Comparison of ENCODE assay signal across 9 cellular contexts in genomic region chr19:1360818-1361461, GRCh38. TPM values are rescaled to one million over a fixed set of nuclear protein-coding genes. Genes with fewer than 3 reads are reported as not detected.
DNase-seq lines count a peak whose midpoint lies in the region; ATAC-seq and TF ChIP-seq lines count a peak whose summit lies in the region.
"Had no signal": no experiment of that assay in that cellular context is flagged by ENCODE, and none has a peak within 500 bp of the region (broad histone marks: within the 10 kb centered on the region; RNA-seq: fewer than 3 reads in every experiment).

No MANE protein-coding gene starts in this region.

- peaks cover 46% of the 10 kb centered on the region for H3K36me3 Mint-ChIP-seq in activated CD8-positive, alpha-beta T cell treated with anti-CD3 and anti-CD28 coated beads for 36 hours (ENCODE audit: low read depth)
- H3K36me3 Mint-ChIP-seq in stimulated activated naive B cell treated with anti-CD40 and anti-IgM and Interleukin-4, amounts not matched to agents 10 μg/mL and 1 μg/mL and 100 μg/mL, for 72 hours: peaks cover 48 to 77% of the 10 kb centered on the region in 2 donors

- DNase-seq in EH (ENCODE audit: low read depth) (peak; percentile 90), RPMI7951 (ENCODE audit: low read depth) (peak; percentile 94), fibroblast of the conjunctiva (ENCODE audit: low read depth) (peak; percentile 51), ovary (peak; percentile 79 to 95 (median 91)), COLO668 (lab: John Stamatoyannopoulos, UW; ENCODE audit: unreplicated experiment) (no peak)
- DNase-seq in activated CD8-positive, alpha-beta T cell treated with anti-CD3 and anti-CD28 coated beads for 36 hours: no peak
- DNase-seq in stimulated activated naive B cell treated with anti-CD40 and anti-IgM and Interleukin-4, amounts not matched to agents 10 μg/mL and 1 μg/mL and 100 μg/mL, for 72 hours: no peak

- H3K9me3 Mint-ChIP-seq in activated CD8-positive, alpha-beta T cell treated with anti-CD3 and anti-CD28 coated beads for 36 hours: no peaks in the 10 kb centered on the region
- H3K9me3 Mint-ChIP-seq in stimulated activated naive B cell treated with anti-CD40 and anti-IgM and Interleukin-4, amounts not matched to agents 10 μg/mL and 1 μg/mL and 100 μg/mL, for 72 hours: no peaks in the 10 kb centered on the region

- 1 to 6% (median 6%) methylated on average over 31 of the region's 31 CpGs for WGBS in ovary, 3 donors

- peak overlapping the region; percentile 15 for H3K4me3 ChIP-seq in ovary

- no peak for TF ChIP-seq POLR2A in ovary (IDR thresholded peaks at IDR 0.05)

- CTCF ChIA-PET in activated CD8-positive, alpha-beta T cell treated with anti-CD3 and anti-CD28 coated beads for 36 hours (lab: Charles Lee): no interaction called here

- no peaks in the 10 kb centered on the region for H3K27me3 Mint-ChIP-seq in activated CD8-positive, alpha-beta T cell treated with anti-CD3 and anti-CD28 coated beads for 36 hours
- no peaks in the 10 kb centered on the region for H3K27me3 Mint-ChIP-seq in stimulated activated naive B cell treated with anti-CD40 and anti-IgM and Interleukin-4, amounts not matched to agents 10 μg/mL and 1 μg/mL and 100 μg/mL, for 72 hours
- H3K27me3 Mint-ChIP-seq: activated naive CD8-positive, alpha-beta T cell had no signal

- no peak overlapping the region for H3K27ac Mint-ChIP-seq in activated CD8-positive, alpha-beta T cell treated with anti-CD3 and anti-CD28 coated beads for 36 hours
- no peak overlapping the region for H3K27ac Mint-ChIP-seq in stimulated activated naive B cell treated with anti-CD40 and anti-IgM and Interleukin-4, amounts not matched to agents 10 μg/mL and 1 μg/mL and 100 μg/mL, for 72 hours
- H3K27ac Mint-ChIP-seq: activated naive CD8-positive, alpha-beta T cell had no signal

- H3K36me3 ChIP-seq in ovary: no peaks in the 10 kb centered on the region

- H3K27ac ChIP-seq in ovary: peak overlapping the region; percentile 55 to 62

- H3K9me3 ChIP-seq in ovary: no peaks in the 10 kb centered on the region

- H3K4me3 Mint-ChIP-seq in activated CD8-positive, alpha-beta T cell treated with anti-CD3 and anti-CD28 coated beads for 36 hours: no peak overlapping the region
- peak overlapping the region in 1 of 2 donors; percentile 25 for H3K4me3 Mint-ChIP-seq in stimulated activated naive B cell treated with anti-CD40 and anti-IgM and Interleukin-4, amounts not matched to agents 10 μg/mL and 1 μg/mL and 100 μg/mL, for 72 hours
- H3K4me3 Mint-ChIP-seq: activated naive CD8-positive, alpha-beta T cell had no signal

- no peak for TF ChIP-seq CTCF in ovary (IDR thresholded peaks at IDR 0.05)
- no peak for TF ChIP-seq CTCF in activated CD8-positive, alpha-beta T cell treated with anti-CD3 and anti-CD28 coated beads for 36 hours (IDR thresholded peaks at IDR 0.05)

- intact Hi-C loops in ovary (cut with DNase I): no loop called here
- intact Hi-C loops in activated CD8-positive, alpha-beta T cell treated with anti-CD3 and anti-CD28 coated beads for 36 hours (cut with micrococcal nuclease): loop anchor here (10.0 kb wide), 1 partner anchor 86 kb away; the partner anchor contains the start of gene FAM174C

- TF ChIP-seq EP300 in ovary (IDR thresholded peaks at IDR 0.05): no peak

- peaks cover 26% of the 10 kb centered on the region for H3K4me1 ChIP-seq in ovary (ENCODE audit: insufficient read depth)

- H3K4me1 Mint-ChIP-seq in activated CD8-positive, alpha-beta T cell treated with anti-CD3 and anti-CD28 coated beads for 36 hours (ENCODE audit: low read depth): peaks cover 40% of the 10 kb centered on the region
- peaks cover 31 to 50% of the 10 kb centered on the region in 2 donors for H3K4me1 Mint-ChIP-seq in stimulated activated naive B cell treated with anti-CD40 and anti-IgM and Interleukin-4, amounts not matched to agents 10 μg/mL and 1 μg/mL and 100 μg/mL, for 72 hours

- POLR2A ChIA-PET in activated CD8-positive, alpha-beta T cell treated with anti-CD3 and anti-CD28 coated beads for 36 hours (lab: Charles Lee): interaction anchor here (1.6 kb wide), 1 partner anchor 22 kb away, joined by 3 read pairs; no protein-coding TSS in a partner anchor

- no peak for ATAC-seq in activated CD8-positive, alpha-beta T cell treated with anti-CD3 and anti-CD28 coated beads for 36 hours
- ATAC-seq in stimulated activated naive B cell treated with anti-CD40 and anti-IgM and Interleukin-4, amounts not matched to agents 10 μg/mL and 1 μg/mL and 100 μg/mL, for 72 hours (replicated peaks): no peak
- ATAC-seq in GM19452 (IDR thresholded peaks at IDR 0.05; ENCODE audit: unreplicated experiment): no peak

- no peaks in the 10 kb centered on the region for H3K27me3 ChIP-seq in ovary

RNA-seq across cellular contexts. Expression of gene NDUFS7, which starts 22.8 kb away (rescaled TPM):
- 99.1 and 139 TPM in 2 replicates for total RNA-seq in RPMI7951 (2014; rRNA removed; shearing (Covaris generic))
- 100 to 1,000 TPM in 1 of 7 donors, 10 to 100 TPM in 6; 65.6 to 112 (median 79.9) TPM for total RNA-seq in ovary
- polyA plus RNA-seq in ovary: 10 to 100 TPM in 1 of 2 donors, under 1 TPM in 1; 0.72 to 96.2 TPM
- 100 to 1,000 TPM; 113 to 120 TPM for total RNA-seq in activated CD8-positive, alpha-beta T cell treated with anti-CD3 and anti-CD28 coated beads for 36 hours

RNA-seq across cellular contexts. Expression of gene GAMT, which starts 40.4 kb away (rescaled TPM):
- 15.3 and 24.9 TPM in 2 replicates for total RNA-seq in RPMI7951 (2014; rRNA removed; shearing (Covaris generic))
- total RNA-seq in ovary: 10 to 100 TPM in 6 of 7 donors, 1 to 10 TPM in 1; 8.3 to 34.1 (median 20.1) TPM
- 10 to 100 TPM in 1 of 2 donors, 1 to 10 TPM in 1; 8.0 to 13.8 TPM for polyA plus RNA-seq in ovary
- 10 to 100 TPM; 27.8 to 29.5 TPM for total RNA-seq in activated CD8-positive, alpha-beta T cell treated with anti-CD3 and anti-CD28 coated beads for 36 hours

RNA-seq across cellular contexts. Expression of gene DAZAP1, which starts 46.4 kb away (rescaled TPM):
- 43.9 and 88.3 TPM in 2 replicates for total RNA-seq in RPMI7951 (2014; rRNA removed; shearing (Covaris generic))
- 100 to 1,000 TPM in 1 of 7 donors, 10 to 100 TPM in 6; 35.4 to 113 (median 79.5) TPM for total RNA-seq in ovary
- 10 to 100 TPM; 29.6 to 58.5 TPM for polyA plus RNA-seq in ovary
- 100 to 1,000 TPM; 263 to 283 TPM for total RNA-seq in activated CD8-positive, alpha-beta T cell treated with anti-CD3 and anti-CD28 coated beads for 36 hours

Comparison
In these comparisons a context has a peak if more than half of its experiments do, and no peak if none do; other contexts are left out.
1. DNase-seq: peak in EH (single experiment), RPMI7951 (single experiment), fibroblast of the conjunctiva (single experiment) and ovary (5 of 5); none in activated CD8-positive, alpha-beta T cell treated with anti-CD3 and anti-CD28 coated beads for 36 hours (single experiment), stimulated activated naive B cell treated with anti-CD40 and anti-IgM and Interleukin-4, amounts not matched to agents 10 μg/mL and 1 μg/mL and 100 μg/mL, for 72 hours (single experiment) and COLO668 (single experiment).